8 cellular contexts compared by ENCODE assay signal in genomic region chr12:104137175-104137901, GRCh38. TPM values are rescaled to one million over a fixed set of nuclear protein-coding genes. Genes with fewer than 3 reads are reported as not detected.
DNase-seq lines count a peak whose midpoint lies in the region; ATAC-seq and TF ChIP-seq lines count a peak whose summit lies in the region.

No MANE protein-coding gene starts in this region.

- peak; percentile 38 to 70 (median 41) for DNase-seq in CD8-positive, alpha-beta memory T cell
- DNase-seq in SW480 (ENCODE audit: low spot score): peak; percentile 44
- peak; percentile 26 to 44 for DNase-seq in heart right ventricle
- peak; percentile 83 for DNase-seq in posterior vena cava (ENCODE audit: low spot score)
- DNase-seq in vagina (ENCODE audit: extremely low spot score in 2 of 2): no peak

- H3K9me3 Mint-ChIP-seq in CD8-positive, alpha-beta memory T cell: no peaks in the 10 kb centered on the region

- no peaks in the 10 kb centered on the region for H3K27me3 ChIP-seq in CD8-positive, alpha-beta memory T cell (ENCODE audit: insufficient read depth, low read length, poor library complexity, severe bottlenecking)
- H3K27me3 ChIP-seq in heart right ventricle (no peaks in the 10 kb centered on the region), vagina (no peaks in the 10 kb centered on the region)

- ATAC-seq in GM19455 (IDR thresholded peaks at IDR 0.05; ENCODE audit: unreplicated experiment) (peak; percentile 34), HG03571 (IDR thresholded peaks at IDR 0.05; ENCODE audit: unreplicated experiment) (peak; percentile 44), heart right ventricle (peak in 3 of 8 donors; percentile 0 to 21 (median 10))

- peak overlapping the region; percentile 44 for H3K27ac ChIP-seq in CD8-positive, alpha-beta memory T cell (ENCODE audit: low read depth, low read length)
- H3K27ac ChIP-seq in adipose tissue (ENCODE audit: low read depth, low read length): peak overlapping the region; percentile 91
- peak overlapping the region; percentile 84 to 94 (median 89) for H3K27ac ChIP-seq in heart right ventricle
- H3K27ac ChIP-seq in vagina: peak overlapping the region; percentile 88

- H3K4me3 ChIP-seq in CD8-positive, alpha-beta memory T cell (ENCODE audit: low read length): peak overlapping the region; percentile 49
- peak overlapping the region; percentile 53 to 96 (median 78) for H3K4me3 ChIP-seq in heart right ventricle
- H3K4me3 ChIP-seq in vagina: peak overlapping the region; percentile 58 to 92

- TF ChIP-seq CTCF in heart right ventricle (IDR thresholded peaks at IDR 0.05) (peak in 1 of 9 donors; percentile 3), vagina (IDR thresholded peaks at IDR 0.05) (no peak)

- no peak for TF ChIP-seq POLR2A in vagina (IDR thresholded peaks at IDR 0.05)

- H3K4me1 ChIP-seq in CD8-positive, alpha-beta memory T cell (ENCODE audit: insufficient read depth, low read length): peaks cover 24% of the 10 kb centered on the region
- H3K4me1 ChIP-seq in heart right ventricle (peaks cover 9 to 57% (median 48%) of the 10 kb centered on the region in 9 donors), vagina (peaks cover 45% of the 10 kb centered on the region)

- 0 to 1% (median 1%) methylated on average over 26 to 74 of the region's 74 CpGs for WGBS in adipose tissue, 3 donors
- WGBS in heart right ventricle, 2 donors: 0 to 1% methylated on average over 51 to 74 of the region's 74 CpGs

- intact Hi-C loops in heart right ventricle (cut with DNase I) (loop anchor here in 2 of 10 donors (5.0 to 10.0 kb wide), 2 partner anchors 150 to 167 kb away; partner anchors contain the start of gene EID3 (in 1 of the 2)), posterior vena cava (cut with DNase I) (no loop called here), vagina (cut with DNase I) (no loop called here)

- POLR2A ChIA-PET in CD8-positive, alpha-beta memory T cell (lab: Charles Lee): interaction anchor here (0.8 to 2.6 kb wide), 10 partner anchors 16 to 1194 kb away, joined by 3 to 23 read pairs (median 6); partner anchors contain the start of genes EID3, HCFC2, HSP90B1 and NT5DC3

- peak overlapping the region; percentile 27 to 93 (median 92) for H3K27ac Mint-ChIP-seq in CD8-positive, alpha-beta memory T cell

- no peaks in the 10 kb centered on the region for H3K27me3 Mint-ChIP-seq in CD8-positive, alpha-beta memory T cell

- peaks cover 8% of the 10 kb centered on the region for H3K36me3 ChIP-seq in CD8-positive, alpha-beta memory T cell (ENCODE audit: insufficient read depth, low read length)
- H3K36me3 ChIP-seq in heart right ventricle (peaks cover 0 to 26% (median 7%) of the 10 kb centered on the region in 9 donors), vagina (peaks cover 0 to 3% of the 10 kb centered on the region in 2 donors)

- no peaks in the 10 kb centered on the region for H3K9me3 ChIP-seq in CD8-positive, alpha-beta memory T cell (ENCODE audit: low read length)
- no peaks in the 10 kb centered on the region for H3K9me3 ChIP-seq in heart right ventricle
- no peaks in the 10 kb centered on the region for H3K9me3 ChIP-seq in vagina

- H3K4me1 Mint-ChIP-seq in CD8-positive, alpha-beta memory T cell: peaks cover 12 to 23% (median 20%) of the 10 kb centered on the region in 3 donors

- CTCF ChIA-PET in CD8-positive, alpha-beta memory T cell (lab: Charles Lee): interaction anchor here (0.8 to 0.9 kb wide), 2 partner anchors 11 to 28 kb away, joined by 3 read pairs; no protein-coding TSS in a partner anchor

- peak overlapping the region; percentile 85 to 98 (median 92) for H3K4me3 Mint-ChIP-seq in CD8-positive, alpha-beta memory T cell

- H3K36me3 Mint-ChIP-seq in CD8-positive, alpha-beta memory T cell: peaks cover 0 to 8% (median 2%) of the 10 kb centered on the region in 3 donors

RNA-seq across cellular contexts. Expression of gene NFYB, which starts 0.7 kb away (rescaled TPM):
- 10 to 100 TPM; 25.5 to 27.5 TPM for total RNA-seq in CD8-positive, alpha-beta memory T cell
- polyA plus RNA-seq in CD8-positive, alpha-beta memory T cell: 41.1 TPM
- polyA plus RNA-seq in adipose tissue: 10 to 100 TPM; 12.3 to 74.5 (median 14.4) TPM
- total RNA-seq in heart right ventricle: 10 to 100 TPM; 16.1 to 53.9 (median 23.6) TPM
- 10 to 100 TPM; 24.4 to 34.1 TPM for polyA plus RNA-seq in heart right ventricle
- total RNA-seq in posterior vena cava: 10 to 100 TPM; 52.6 to 60.5 TPM
- total RNA-seq in vagina: 32.9 TPM

Comparison
In these comparisons a context has a peak if more than half of its experiments do, and no peak if none do; other contexts are left out.
1. DNase-seq: peak in CD8-positive, alpha-beta memory T cell (5 of 5), SW480 (single experiment), heart right ventricle (2 of 2) and posterior vena cava (single experiment); none in vagina (0 of 2).
2. Peak in every context shown above with its lines, with median percentiles within 50 percentile points of each other: H3K27ac ChIP-seq and H3K4me3 ChIP-seq.